38 cellular contexts compared by ENCODE assay signal in the genomic region with DNA sequence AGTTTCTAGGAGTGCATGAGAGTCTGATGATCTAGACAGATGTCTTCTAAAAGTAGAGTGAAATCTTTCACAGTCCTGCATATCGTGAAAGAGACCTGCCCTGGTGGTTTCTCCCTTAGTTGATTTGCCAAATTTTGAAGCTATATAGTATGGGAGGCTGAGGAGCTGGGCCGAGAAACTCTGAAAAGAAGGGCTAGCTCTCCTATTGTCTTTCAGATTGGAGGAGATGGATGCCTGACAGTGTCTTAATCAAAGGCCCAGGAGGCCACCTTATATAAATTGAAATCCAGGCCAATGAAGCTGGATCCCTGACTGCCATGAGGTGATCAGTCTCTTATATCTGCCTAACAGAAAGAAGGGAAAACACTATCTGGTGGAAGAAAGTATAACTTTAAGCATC. TPM values are rescaled to one million over a fixed set of nuclear protein-coding genes. Genes with fewer than 3 reads are reported as not detected.
"Had no signal": no experiment of that assay in that cellular context is flagged by ENCODE, and none has a peak within 500 bp of the region (broad histone marks: within the 10 kb centered on the region; RNA-seq: fewer than 3 reads in every experiment).

No MANE protein-coding gene starts in this region.

- H3K4me3 ChIP-seq: ascending aorta, breast epithelium, cardiac muscle cell, colonic mucosa, esophagus squamous epithelium, gastroesophageal sphincter, heart right ventricle had no signal

- H3K9me3 ChIP-seq: colonic mucosa had no signal

- DNase-seq: activated CD4-positive, alpha-beta T cell treated with anti-CD3 and anti-CD28 coated beads for 36 hours; activated CD4-positive, alpha-beta T cell treated with anti-CD3 and anti-CD28 coated beads, Interleukin-2, amount 50 U/mL, for 1 hour; activated CD4-positive, alpha-beta T cell treated with anti-CD3 and anti-CD28 coated beads, Interleukin-2, amount 50 U/mL, for 48 hours; activated CD4-positive, CD25-positive, alpha-beta regulatory T cell; activated CD4-positive, CD25-positive, alpha-beta regulatory T cell treated with anti-CD3 and anti-CD28 coated beads, Interleukin-2, amount 50 U/mL, for 72 hours; activated CD8-positive, alpha-beta memory T cell treated with anti-CD3 and anti-CD28 coated beads for 24 hours; activated CD8-positive, alpha-beta T cell treated with anti-CD3 and anti-CD28 coated beads for 36 hours; activated effector memory CD4-positive, alpha-beta T cell treated with Interleukin-2 at 50 U/mL for 16 hours; activated gamma-delta T cell treated with Interleukin-2 at 50 U/mL for 16 hours; activated naive CD4-positive, alpha-beta T cell treated with Interleukin-2 at 50 U/mL for 16 hours; activated naive CD8-positive, alpha-beta T cell treated with anti-CD3 and anti-CD28 coated beads, Interleukin-2, amount 10 ng/mL, durations not matched to agents 7 days and 5 days; activated T-cell treated with anti-CD3 and anti-CD28 coated beads, Interleukin-2, amount 50 U/mL, for 4 hours; central memory CD4-positive, alpha-beta T cell; cerebellar nuclear complex; colonic mucosa; effector CD8-positive, alpha-beta T cell; esophagus squamous epithelium; foreskin melanocyte; heart right ventricle; T-helper 1 cell; T-helper 17 cell; T1000; WERI-Rb-1 had no signal

- H3K27ac Mint-ChIP-seq: activated CD4-positive, alpha-beta T cell treated with anti-CD3 and anti-CD28 coated beads for 36 hours; activated CD8-positive, alpha-beta T cell treated with anti-CD3 and anti-CD28 coated beads for 36 hours; activated naive CD4-positive, alpha-beta T cell treated with anti-CD3 and anti-CD28 coated beads, Interleukin-2, amount 50 U/mL, for 72 hours; activated naive CD8-positive, alpha-beta T cell treated with anti-CD3 and anti-CD28 coated beads, Interleukin-2, amount 10 ng/mL, durations not matched to agents 7 days and 5 days; activated T-helper 17 cell treated with anti-CD3 and anti-CD28 coated beads, Interleukin-2, amount 50 U/mL, for 72 hours; brain; T-helper 17 cell; T-helper 2 cell treated with Interferon-gamma antibody and Interleukin-4, amounts not matched to agents 5 μg/mL and 100 μg/mL, for 36 hours had no signal

- H3K4me1 Mint-ChIP-seq: activated CD4-positive, alpha-beta T cell treated with anti-CD3 and anti-CD28 coated beads for 36 hours; activated T-helper 17 cell treated with anti-CD3 and anti-CD28 coated beads, Interleukin-2, amount 50 U/mL, for 72 hours; brain; T-helper 17 cell had no signal

- FAIRE-seq: endometrium, endothelial cell of umbilical vein had no signal

- H3K4me3 Mint-ChIP-seq: activated CD4-positive, alpha-beta T cell treated with anti-CD3 and anti-CD28 coated beads for 36 hours; activated CD8-positive, alpha-beta T cell treated with anti-CD3 and anti-CD28 coated beads for 36 hours; activated naive CD8-positive, alpha-beta T cell treated with anti-CD3 and anti-CD28 coated beads, Interleukin-2, amount 10 ng/mL, durations not matched to agents 7 days and 5 days; activated T-cell treated with anti-CD3 and anti-CD28 coated beads, Interleukin-2, amount 50 U/mL, for 4 hours; activated T-helper 17 cell treated with anti-CD3 and anti-CD28 coated beads, Interleukin-2, amount 50 U/mL, for 72 hours; brain; T-helper 17 cell; T-helper 2 cell treated with Interferon-gamma antibody and Interleukin-4, amounts not matched to agents 5 μg/mL and 100 μg/mL, for 36 hours had no signal

- H3K27ac ChIP-seq: ascending aorta, breast epithelium, cardiac muscle cell, colonic mucosa, epithelial cell of prostate, esophagus squamous epithelium, gastroesophageal sphincter, heart right ventricle, WERI-Rb-1 had no signal

- H3K27me3 ChIP-seq: ascending aorta, breast epithelium, cardiac muscle cell, colonic mucosa, esophagus squamous epithelium, gastroesophageal sphincter, heart right ventricle had no signal

- ATAC-seq: activated CD4-positive, alpha-beta T cell treated with anti-CD3 and anti-CD28 coated beads for 36 hours; activated CD8-positive, alpha-beta T cell treated with anti-CD3 and anti-CD28 coated beads for 36 hours; activated naive CD4-positive, alpha-beta T cell treated with anti-CD3 and anti-CD28 coated beads, Interleukin-2, amount 50 U/mL, for 72 hours; activated T-cell treated with anti-CD3 and anti-CD28 coated beads, Interleukin-2, amount 50 U/mL, for 4 hours; activated T-helper 17 cell treated with anti-CD3 and anti-CD28 coated beads, Interleukin-2, amount 50 U/mL, for 72 hours; gastroesophageal sphincter; heart right ventricle; T-helper 17 cell had no signal

- H3K36me3 ChIP-seq: ascending aorta, breast epithelium, cardiac muscle cell, colonic mucosa, esophagus squamous epithelium, gastroesophageal sphincter, heart right ventricle, WERI-Rb-1 had no signal

- H3K4me1 ChIP-seq: ascending aorta, breast epithelium, colonic mucosa, esophagus squamous epithelium, gastroesophageal sphincter, heart right ventricle had no signal

- H3K36me3 Mint-ChIP-seq: brain had no signal

- H3K27me3 Mint-ChIP-seq: activated CD4-positive, alpha-beta T cell treated with anti-CD3 and anti-CD28 coated beads for 36 hours; activated CD8-positive, alpha-beta T cell treated with anti-CD3 and anti-CD28 coated beads for 36 hours; activated naive CD8-positive, alpha-beta T cell treated with anti-CD3 and anti-CD28 coated beads, Interleukin-2, amount 10 ng/mL, durations not matched to agents 7 days and 5 days; activated T-helper 17 cell treated with anti-CD3 and anti-CD28 coated beads, Interleukin-2, amount 50 U/mL, for 72 hours; T-helper 17 cell had no signal

RNA-seq across cellular contexts. Expression of gene CD84, which starts 18.4 kb away (rescaled TPM):
- total RNA-seq: cardiac muscle cell, dermis microvascular lymphatic vessel endothelial cell, endothelial cell of umbilical vein, fibroblast of lung, fibroblast of villous mesenchyme, glomerular endothelial cell had no signal
- polyA plus RNA-seq: cardiac muscle cell, endothelial cell of umbilical vein, fibroblast of lung had no signal

RNA-seq across cellular contexts. Expression of gene SLAMF1, which starts 49.1 kb away (rescaled TPM):
- total RNA-seq: ascending aorta, cardiac muscle cell, endothelial cell of umbilical vein, fibroblast of lung, fibroblast of villous mesenchyme, glomerular endothelial cell had no signal
- polyA plus RNA-seq: cardiac muscle cell, endothelial cell of umbilical vein, fibroblast of lung had no signal
